Comparison of ENCODE assay signal across 12 cellular contexts in the genomic region with DNA sequence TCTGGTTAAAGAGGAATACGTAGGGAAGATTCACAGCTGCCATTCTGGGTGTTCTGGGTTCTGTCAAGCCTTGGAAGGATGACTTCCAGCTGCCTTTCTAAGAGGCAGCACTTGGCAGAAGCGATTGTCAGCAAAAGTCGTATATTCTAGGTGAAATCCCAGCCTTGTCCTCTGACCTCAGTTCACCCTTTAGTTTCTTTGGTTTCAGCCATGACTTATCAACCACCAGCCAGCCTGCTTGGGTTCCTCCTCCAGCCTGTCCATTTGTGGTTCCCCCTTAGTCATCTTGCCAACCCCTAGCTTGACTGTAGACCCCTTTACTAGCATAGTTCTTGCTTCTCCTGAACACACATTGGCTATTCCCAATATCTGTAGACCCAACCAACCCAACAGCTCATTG.
DNase-seq lines count a peak whose midpoint lies in the region; ATAC-seq and TF ChIP-seq lines count a peak whose summit lies in the region.
"Had no signal": no experiment of that assay in that cellular context is flagged by ENCODE, and none has a peak within 500 bp of the region (broad histone marks: within the 10 kb centered on the region; RNA-seq: fewer than 3 reads in every experiment).

No MANE protein-coding gene starts in this region.

- no peak overlapping the region for H3K4me2 ChIP-seq in IMR-90 (ENCODE audit: low read depth, low read length)

- H3K9me3 Mint-ChIP-seq in CD4-positive, alpha-beta memory T cell: peaks cover 0 to 2% (median 0%) of the 10 kb centered on the region in 8 donors

- H3K14ac ChIP-seq in IMR-90 (replicated peaks; ENCODE audit: low read depth, low read length): peak overlapping the region; percentile 2

- H2BK15ac ChIP-seq in IMR-90 (ENCODE audit: low read depth, low read length): peak overlapping the region; percentile 80; the same call in 2 of the 3 replicates

- no peaks in the 10 kb centered on the region for H3K9me3 ChIP-seq in CD4-positive, alpha-beta memory T cell (ENCODE audit: control insufficient read depth in 1 of 2, low read length in 2 of 2)
- no peaks in the 10 kb centered on the region for H3K9me3 ChIP-seq in IMR-90 (ENCODE audit: control insufficient read depth, insufficient read depth, low read length)
- no peaks in the 10 kb centered on the region for H3K9me3 ChIP-seq in uterus

- no peak overlapping the region for H2BK5ac ChIP-seq in IMR-90 (ENCODE audit: low read depth, low read length, poor library complexity, severe bottlenecking)

- in situ Hi-C loops in IMR-90 (cut with MboI; ENCODE audit: low sequenced_read_pairs): no loop called here

- no peak for TF ChIP-seq RAD21 in IMR-90 (IDR thresholded peaks at IDR 0.05; ENCODE audit: low read length)

- POLR2A ChIA-PET in CD4-positive, alpha-beta memory T cell (lab: Charles Lee; ENCODE audit: partially characterized antibody): interaction anchor here (0.9 to 2.4 kb wide), 5 partner anchors 8 to 129 kb away, joined by 3 to 11 read pairs (median 4); partner anchors contain the start of gene CD44
- POLR2A ChIA-PET in IMR-90 (lab: Charles Lee; ENCODE audit: unreplicated experiment): no interaction called here

- WGBS in IMR-90 (ENCODE audit: extremely low coverage in 2 of 2, insufficient read length in 1 of 2), 2 experiments: 71% methylated on average over 1 of the region's 3 CpGs; no CpG with 5 or more reads in 1 of the 2 experiments

- ATAC-seq in IMR-90 (ENCODE audit: low read depth): no peak

- TF ChIP-seq POLR2A in IMR-90 (IDR thresholded peaks at IDR 0.05; ENCODE audit: low read depth, low read length): no peak
- TF ChIP-seq POLR2A in uterus (IDR thresholded peaks at IDR 0.05): no peak

- TF ChIP-seq CTCF in IMR-90 (conservative IDR thresholded peaks at IDR 0.05; ENCODE audit: low read depth, low read length): no peak
- TF ChIP-seq CTCF in uterus (IDR thresholded peaks at IDR 0.05): no peak

- peak overlapping the region; percentile 54 for H2AK5ac ChIP-seq in IMR-90 (ENCODE audit: low read depth, low read length)

- H3K23ac ChIP-seq in IMR-90 (ENCODE audit: low read depth, low read length): no peak overlapping the region

- CTCF ChIA-PET in CD4-positive, alpha-beta memory T cell (lab: Charles Lee; ENCODE audit: partially characterized antibody): interaction anchor here (0.9 kb wide), 1 partner anchor 201 kb away, joined by 3 read pairs; no protein-coding TSS in a partner anchor
- CTCF ChIA-PET in IMR-90 (lab: Yijun Ruan, JAX): interaction anchor here (1.2 kb wide), 1 partner anchor 16 kb away, joined by 3 read pairs; no protein-coding TSS in a partner anchor

- peak overlapping the region; percentile 22; the same call in 1 of the 2 replicates for H3K4ac ChIP-seq in IMR-90 (ENCODE audit: low read depth, low read length)

- H4K20me1 ChIP-seq in IMR-90 (ENCODE audit: insufficient read depth, low read length): no peaks in the 10 kb centered on the region

- H3K4me3 ChIP-seq in CD4-positive, alpha-beta memory T cell (ENCODE audit: low read length in 2 of 2): no peak overlapping the region
- H3K4me3 ChIP-seq in IMR-90 (ENCODE audit: insufficient read depth, low read depth, low read length): no peak overlapping the region
- no peak overlapping the region for H3K4me3 ChIP-seq in uterus

- H2AK9ac ChIP-seq in IMR-90 (replicated peaks; ENCODE audit: low read depth, low read length, poor library complexity): no peak overlapping the region

- no peaks in the 10 kb centered on the region for H3K27me3 Mint-ChIP-seq in CD4-positive, alpha-beta memory T cell
- H3K27me3 Mint-ChIP-seq: CD4-positive, CD25-positive, alpha-beta regulatory T cell had no signal

- peaks cover 8% of the 10 kb centered on the region for H3K9me1 ChIP-seq in IMR-90 (ENCODE audit: insufficient read depth, low read length)

- dilution Hi-C loops in IMR-90 (cut with HindIII; ENCODE audit: low sequenced_read_pairs, unreplicated experiment): no loop called here

- H4K8ac ChIP-seq in IMR-90 (ENCODE audit: low read depth in 2 of 2, low read length in 2 of 2): peak overlapping the region in 1 of 2 experiments; percentile 36; a peak in 2 of 4 replicates

- H3K27ac Mint-ChIP-seq in CD4-positive, alpha-beta memory T cell: peak overlapping the region in 4 of 7 donors; percentile 17 to 86 (median 26)

- peaks cover 38 to 63% (median 50%) of the 10 kb centered on the region in 4 donors for H3K4me1 Mint-ChIP-seq in CD4-positive, alpha-beta memory T cell

- no peak for DNase-seq in CD4-positive, alpha-beta memory T cell
- no peak for DNase-seq in IMR-90
- DNase-seq in SKM-1 treated with dmso at 0.1 percent for 144 hours (lab: John Stamatoyannopoulos, UW; ENCODE audit: unreplicated experiment): peak; percentile 41
- peak; percentile 26 for DNase-seq in left kidney (ENCODE audit: low read depth, low spot score)
- no peak for DNase-seq in NCI-H2107 treated with DMSO at 0.1 percent for 48 hours (lab: John Stamatoyannopoulos, UW; ENCODE audit: unreplicated experiment)
- DNase-seq in NK-92 treated with Interleukin-12 subunit alpha and Interleukin-12 subunit beta, amount 100 ng/mL, for 24 hours (lab: John Stamatoyannopoulos, UW): no peak
- no peak for DNase-seq in AG20443 (ENCODE audit: low spot score)
- no peak for DNase-seq in uterus
- DNase-seq: CD4-positive, CD25-positive, alpha-beta regulatory T cell; NCI-H1105 treated with DMSO at 0.1 percent for 48 hours; NCI-H510A treated with DMSO at 0.1 percent for 48 hours; occipital lobe had no signal

- no peak overlapping the region for H2AFZ ChIP-seq in IMR-90 (replicated peaks; ENCODE audit: low read length, poor library complexity)

- H4K5ac ChIP-seq in IMR-90 (ENCODE audit: low read depth, low read length): no peak overlapping the region; the same call in 1 of the 2 replicates

- H3K18ac ChIP-seq in IMR-90 (ENCODE audit: low read depth, low read length): peak overlapping the region; percentile 29; the same call in 1 of the 2 replicates

- H3K9ac ChIP-seq in IMR-90 (ENCODE audit: low read depth, low read length): no peak overlapping the region

- H2BK20ac ChIP-seq in IMR-90 (ENCODE audit: low read depth, low read length): peak overlapping the region; percentile 11

- peaks cover 6 to 16% of the 10 kb centered on the region in 2 experiments for H3K79me1 ChIP-seq in IMR-90 (ENCODE audit: low read depth in 1 of 2, low read length in 2 of 2)

- peaks cover 55% of the 10 kb centered on the region for H3K4me1 ChIP-seq in CD4-positive, alpha-beta memory T cell (ENCODE audit: insufficient read depth, low read length)
- H3K4me1 ChIP-seq in IMR-90 (ENCODE audit: control insufficient read depth, insufficient read depth, low read length) (peaks cover 4% of the 10 kb centered on the region), uterus (no peaks in the 10 kb centered on the region)

- intact Hi-C loops in CD4-positive, alpha-beta memory T cell (cut with micrococcal nuclease): no loop called here
- intact Hi-C loops in IMR-90 (cut with micrococcal nuclease) (no loop called here), uterus (cut with DNase I; ENCODE audit: low total_unique reads) (no loop called here)

- H4K91ac ChIP-seq in IMR-90 (ENCODE audit: insufficient read depth, low read depth, low read length): peak overlapping the region; percentile 14

- BruUV-seq in IMR-90 (replicated peaks; lab: Mats Ljungman, UMichigan): no TSS peak

- peak overlapping the region in 1 of 8 donors; percentile 40 for H3K4me3 Mint-ChIP-seq in CD4-positive, alpha-beta memory T cell
- H3K4me3 Mint-ChIP-seq: CD4-positive, CD25-positive, alpha-beta regulatory T cell had no signal

- H3K27ac ChIP-seq in CD4-positive, alpha-beta memory T cell (ENCODE audit: low read depth, low read length): no peak overlapping the region
- H3K27ac ChIP-seq in IMR-90 (ENCODE audit: insufficient read depth, low read length): no peak overlapping the region
- H3K27ac ChIP-seq in uterus: peak overlapping the region in 1 of 2 donors; percentile 43

- no peaks in the 10 kb centered on the region for H3K36me3 ChIP-seq in CD4-positive, alpha-beta memory T cell (ENCODE audit: insufficient read depth, low read length)
- H3K36me3 ChIP-seq in IMR-90 (ENCODE audit: control insufficient read depth, insufficient read depth, low read length) (no peaks in the 10 kb centered on the region), uterus (no peaks in the 10 kb centered on the region)

- H2BK120ac ChIP-seq in IMR-90 (ENCODE audit: low read depth, low read length): peak overlapping the region; percentile 67

- H3K36me3 Mint-ChIP-seq in CD4-positive, alpha-beta memory T cell: no peaks in the 10 kb centered on the region

- no peaks in the 10 kb centered on the region for H3K27me3 ChIP-seq in CD4-positive, alpha-beta memory T cell (ENCODE audit: insufficient read depth, low read length)
- no peaks in the 10 kb centered on the region for H3K27me3 ChIP-seq in IMR-90 (ENCODE audit: control insufficient read depth, insufficient read depth, low read length)
- H3K27me3 ChIP-seq in uterus: no peaks in the 10 kb centered on the region

- no peak overlapping the region for H3K56ac ChIP-seq in IMR-90 (ENCODE audit: extremely low read depth, insufficient read depth, low read length)

TF ChIP-seq in IMR-90, 13 proteins besides CTCF, POLR2A, EP300 and RAD21 (continues in another document):
- TF ChIP-seq BHLHE40 (IDR thresholded peaks at IDR 0.05; ENCODE audit: low read depth, low read length): no peak
- TF ChIP-seq SMC3 (IDR thresholded peaks at IDR 0.05; ENCODE audit: low read depth, low read length): no peak
- TF ChIP-seq, protein P1, sequence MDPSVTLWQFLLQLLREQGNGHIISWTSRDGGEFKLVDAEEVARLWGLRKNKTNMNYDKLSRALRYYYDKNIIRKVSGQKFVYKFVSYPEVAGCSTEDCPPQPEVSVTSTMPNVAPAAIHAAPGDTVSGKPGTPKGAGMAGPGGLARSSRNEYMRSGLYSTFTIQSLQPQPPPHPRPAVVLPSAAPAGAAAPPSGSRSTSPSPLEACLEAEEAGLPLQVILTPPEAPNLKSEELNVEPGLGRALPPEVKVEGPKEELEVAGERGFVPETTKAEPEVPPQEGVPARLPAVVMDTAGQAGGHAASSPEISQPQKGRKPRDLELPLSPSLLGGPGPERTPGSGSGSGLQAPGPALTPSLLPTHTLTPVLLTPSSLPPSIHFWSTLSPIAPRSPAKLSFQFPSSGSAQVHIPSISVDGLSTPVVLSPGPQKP (IDR thresholded peaks at IDR 0.05; ENCODE audit: borderline replicate concordance, low read depth, low read length): no peak
- no peak for TF ChIP-seq CHD1 (IDR thresholded peaks at IDR 0.05; ENCODE audit: low read depth, low read length)
- TF ChIP-seq MXI1 (IDR thresholded peaks at IDR 0.05; ENCODE audit: borderline replicate concordance, low read depth, low read length): no peak
- no peak for TF ChIP-seq FOS (IDR thresholded peaks at IDR 0.05; ENCODE audit: low read depth, low read length)
- TF ChIP-seq NFE2L2 (IDR thresholded peaks at IDR 0.05; ENCODE audit: low read depth, low read length): no peak
- TF ChIP-seq RCOR1 (IDR thresholded peaks at IDR 0.05; ENCODE audit: insufficient replicate concordance, low read length): no peak

Comparison
In these comparisons a context has a peak if more than half of its experiments do, and no peak if none do; other contexts are left out.
1. DNase-seq: peak in SKM-1 treated with dmso at 0.1 percent for 144 hours (single experiment) and left kidney (single experiment); none in CD4-positive, alpha-beta memory T cell (0 of 5), IMR-90 (single experiment), NCI-H2107 treated with DMSO at 0.1 percent for 48 hours (single experiment), NK-92 treated with Interleukin-12 subunit alpha and Interleukin-12 subunit beta, amount 100 ng/mL, for 24 hours (single experiment), AG20443 (single experiment) and uterus (0 of 2).